In genomic region chr1:16141573-16142336, GRCh38 we compare ENCODE assay signal across 10 cellular contexts. TPM values are rescaled to one million over a fixed set of nuclear protein-coding genes. Genes with fewer than 3 reads are reported as not detected.
A peak's percentile ranks its signal among the peaks of the same experiment; 100 is the strongest.
DNase-seq lines count a peak whose midpoint lies in the region; ATAC-seq and TF ChIP-seq lines count a peak whose summit lies in the region.
"Had no signal": no experiment of that assay in that cellular context is flagged by ENCODE, and none has a peak within 500 bp of the region (broad histone marks: within the 10 kb centered on the region; RNA-seq: fewer than 3 reads in every experiment).

No MANE protein-coding gene starts in this region.

- TF ChIP-seq POLR2A in uterus (IDR thresholded peaks at IDR 0.05), result no peak

- no peak overlapping the region for H3K9ac ChIP-seq in muscle layer of colon (ENCODE audit: low read length)
- H3K9ac ChIP-seq: parathyroid adenoma had no signal

- H3K27ac ChIP-seq in cardiac muscle cell (peak overlapping the region; percentile 95), muscle layer of colon (ENCODE audit: low read depth, low read length) (peak overlapping the region; percentile 44), uterus (peak overlapping the region; percentile 84 to 96)
- H3K27ac ChIP-seq: parathyroid adenoma, VCaP had no signal

- peak in 1 of 2 donors; percentile 51 for DNase-seq in cardiac muscle cell (ENCODE audit: low read depth in 1 of 2, low spot score in 1 of 2)
- DNase-seq in left ventricle myocardium superior, result no peak
- peak; percentile 61 for DNase-seq in cerebellum (ENCODE audit: low spot score)
- DNase-seq in uterus, result peak in 1 of 2 donors; percentile 69
- DNase-seq in germinal center (ENCODE audit: low spot score), result no peak
- no peak for DNase-seq in activated CD4-positive, CD25-positive, alpha-beta regulatory T cell (lab: John Stamatoyannopoulos, UW)

- ATAC-seq in left ventricle myocardium superior (no peak), GM21723 (IDR thresholded peaks at IDR 0.05; ENCODE audit: unreplicated experiment) (no peak)

- H3K27me3 ChIP-seq in cardiac muscle cell (no peaks in the 10 kb centered on the region), muscle layer of colon (ENCODE audit: control insufficient read depth in 1 of 2, insufficient read depth in 2 of 2, low read length in 2 of 2) (no peaks in the 10 kb centered on the region), uterus (no peaks in the 10 kb centered on the region)

- peaks cover 3% of the 10 kb centered on the region for H3K36me3 ChIP-seq in cardiac muscle cell
- no peaks in the 10 kb centered on the region for H3K36me3 ChIP-seq in muscle layer of colon (ENCODE audit: insufficient read depth, low read length)
- H3K36me3 ChIP-seq in uterus, result no peaks in the 10 kb centered on the region

- H3K9me3 ChIP-seq in cardiac muscle cell (ENCODE audit: low read depth) (no peaks in the 10 kb centered on the region), muscle layer of colon (ENCODE audit: low read length) (no peaks in the 10 kb centered on the region), uterus (no peaks in the 10 kb centered on the region)

- no peak for TF ChIP-seq CTCF in cardiac muscle cell (IDR thresholded peaks at IDR 0.05; ENCODE audit: low read depth, low read length)
- peak in 1 of 4 experiments; percentile 36 for TF ChIP-seq CTCF in uterus (IDR thresholded peaks at IDR 0.05)

- H3K4me3 ChIP-seq in cardiac muscle cell, result no peak overlapping the region
- no peak overlapping the region for H3K4me3 ChIP-seq in muscle layer of colon (ENCODE audit: low read depth in 1 of 2, low read length in 2 of 2)
- H3K4me3 ChIP-seq in uterus, result no peak overlapping the region

- intact Hi-C loops in left ventricle myocardium superior (cut with micrococcal nuclease), result no loop called here
- intact Hi-C loops in uterus (cut with DNase I; ENCODE audit: low total_unique reads), result no loop called here

- H3K4me1 ChIP-seq in cardiac muscle cell (ENCODE audit: low read depth), result peaks cover 68% of the 10 kb centered on the region
- H3K4me1 ChIP-seq in muscle layer of colon (ENCODE audit: insufficient read depth, low read length), result peaks cover 37% of the 10 kb centered on the region
- H3K4me1 ChIP-seq in uterus, result peaks cover 23 to 49% of the 10 kb centered on the region in 2 donors

RNA-seq across cellular contexts. Expression of gene EPHA2, which starts 14.1 kb away (rescaled TPM):
- 21.6 and 26.2 TPM in 2 replicates for total RNA-seq in cardiac muscle cell
- 9.8 and 14.0 TPM in 2 replicates for polyA plus RNA-seq in cardiac muscle cell
- 7.6 TPM for total RNA-seq in left ventricle myocardium superior
- total RNA-seq in cerebellum, result 2.3 TPM
- total RNA-seq in uterus, result 10 to 100 TPM in 2 of 4 donors, 1 to 10 TPM in 2; 2.4 to 32.9 (median 16.3) TPM

Comparison
In these comparisons a context has a peak if more than half of its experiments do, and no peak if none do; other contexts are left out.
1. H3K27ac ChIP-seq: peak in every context shown above with its lines; median percentile 95 in cardiac muscle cell; 90 in uterus; 44 in muscle layer of colon.